ENCODE assay signal across 11 cellular contexts in the genomic region with DNA sequence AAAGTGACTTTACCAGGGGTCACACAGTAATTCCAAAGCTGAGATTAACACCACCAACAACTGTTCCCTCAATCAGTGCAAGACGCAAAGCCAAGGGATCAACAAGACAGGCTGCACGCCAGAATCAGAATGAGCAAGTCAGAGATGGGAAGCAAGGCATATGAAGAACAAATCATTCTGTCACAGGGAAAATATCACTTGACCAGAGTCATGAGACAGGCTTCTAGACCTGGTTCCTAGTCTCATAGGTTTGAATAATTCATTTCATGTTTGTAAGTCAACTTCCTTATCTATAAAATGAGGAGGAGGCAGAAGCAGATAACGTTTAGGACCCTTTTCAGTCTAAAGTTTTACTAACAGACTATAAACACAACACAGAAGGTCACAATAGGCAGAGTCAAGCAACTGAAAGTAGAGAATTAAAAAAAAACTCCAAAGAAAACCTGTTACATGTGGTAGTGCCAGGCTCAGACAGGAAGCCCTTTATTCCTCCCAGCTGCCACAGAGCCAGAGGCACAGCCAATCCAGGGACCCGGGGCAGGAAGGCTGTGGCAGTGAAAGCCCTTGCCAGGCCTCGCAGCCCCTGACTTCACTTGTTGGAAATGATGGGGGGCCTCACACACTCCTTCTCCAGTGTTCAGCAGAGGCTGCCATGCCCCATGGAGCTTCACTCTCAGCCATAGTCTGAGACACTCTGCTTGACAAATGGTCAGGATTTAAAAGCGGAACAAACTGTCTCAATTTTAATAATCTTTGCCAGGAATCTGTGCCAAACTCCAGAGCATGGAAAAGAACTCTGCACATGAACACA. TPM values are rescaled to one million over a fixed set of nuclear protein-coding genes. Genes with fewer than 3 reads are reported as not detected.
A peak's percentile ranks its signal among the peaks of the same experiment; 100 is the strongest.
DNase-seq lines count a peak whose midpoint lies in the region; ATAC-seq and TF ChIP-seq lines count a peak whose summit lies in the region.
"Had no signal": no experiment of that assay in that cellular context is flagged by ENCODE, and none has a peak within 500 bp of the region (broad histone marks: within the 10 kb centered on the region; RNA-seq: fewer than 3 reads in every experiment).

No MANE protein-coding gene starts in this region.

- H3K4me1 ChIP-seq in ascending aorta (peaks cover 11% of the 10 kb centered on the region in 2 donors), stomach (peaks cover 8 to 32% (median 20%) of the 10 kb centered on the region in 4 donors)

- H3K27ac ChIP-seq in ascending aorta, result peak overlapping the region; percentile 81 to 86
- peak overlapping the region; percentile 58 to 81 (median 71) for H3K27ac ChIP-seq in stomach

- H3K27ac Mint-ChIP-seq in activated CD8-positive, alpha-beta T cell treated with anti-CD3 and anti-CD28 coated beads, Interleukin-2, amount 10 ng/mL, durations not matched to agents 7 days and 5 days, result no peak overlapping the region
- H3K27ac Mint-ChIP-seq in natural killer cell treated with Interleukin-12 subunit alpha and Interleukin-12 subunit beta and Interleukin-15 and Interleukin-18, amount 100 ng/mL, for 72 hours, result no peak overlapping the region
- H3K27ac Mint-ChIP-seq: memory B cell had no signal

- no peaks in the 10 kb centered on the region for H3K9me3 Mint-ChIP-seq in activated CD8-positive, alpha-beta T cell treated with anti-CD3 and anti-CD28 coated beads, Interleukin-2, amount 10 ng/mL, durations not matched to agents 7 days and 5 days (ENCODE audit: insufficient read depth)
- H3K9me3 Mint-ChIP-seq in natural killer cell treated with Interleukin-12 subunit alpha and Interleukin-12 subunit beta and Interleukin-15 and Interleukin-18, amount 100 ng/mL, for 72 hours, result no peaks in the 10 kb centered on the region
- H3K9me3 Mint-ChIP-seq: memory B cell had no signal

- peak overlapping the region; percentile 7 to 23 for H3K4me3 ChIP-seq in ascending aorta
- no peak overlapping the region for H3K4me3 ChIP-seq in stomach

- no peaks in the 10 kb centered on the region for H3K36me3 Mint-ChIP-seq in activated CD8-positive, alpha-beta T cell treated with anti-CD3 and anti-CD28 coated beads, Interleukin-2, amount 10 ng/mL, durations not matched to agents 7 days and 5 days (ENCODE audit: low read depth)
- no peaks in the 10 kb centered on the region for H3K36me3 Mint-ChIP-seq in natural killer cell treated with Interleukin-12 subunit alpha and Interleukin-12 subunit beta and Interleukin-15 and Interleukin-18, amount 100 ng/mL, for 72 hours
- H3K36me3 Mint-ChIP-seq: memory B cell had no signal

- H3K9me3 ChIP-seq in ascending aorta, result no peaks in the 10 kb centered on the region
- no peaks in the 10 kb centered on the region for H3K9me3 ChIP-seq in stomach

- ATAC-seq in GM21447 (IDR thresholded peaks at IDR 0.05; ENCODE audit: unreplicated experiment), result no peak
- no peak for ATAC-seq in activated CD8-positive, alpha-beta T cell treated with anti-CD3 and anti-CD28 coated beads, Interleukin-2, amount 10 ng/mL, durations not matched to agents 7 days and 5 days
- ATAC-seq in HG02884 (IDR thresholded peaks at IDR 0.05; ENCODE audit: unreplicated experiment), result no peak
- ATAC-seq in natural killer cell treated with Interleukin-12 subunit alpha and Interleukin-12 subunit beta and Interleukin-15 and Interleukin-18, amount 100 ng/mL, for 72 hours, result no peak

- POLR2A ChIA-PET in activated CD8-positive, alpha-beta T cell treated with anti-CD3 and anti-CD28 coated beads, Interleukin-2, amount 10 ng/mL, durations not matched to agents 7 days and 5 days (lab: Charles Lee), result no interaction called here

- DNase-seq in HT-29 (ENCODE audit: low spot score) (peak; percentile 33), ascending aorta (ENCODE audit: low spot score in 2 of 2) (no peak), iPS-NIHi11 (ENCODE audit: low spot score) (peak; percentile 18), stomach (no peak)
- DNase-seq in activated CD8-positive, alpha-beta T cell treated with anti-CD3 and anti-CD28 coated beads, Interleukin-2, amount 10 ng/mL, durations not matched to agents 7 days and 5 days, result no peak
- DNase-seq in natural killer cell treated with Interleukin-12 subunit alpha and Interleukin-12 subunit beta and Interleukin-15 and Interleukin-18, amount 100 ng/mL, for 72 hours (ENCODE audit: low spot score), result no peak
- DNase-seq: GOT3, T-helper 9 cell had no signal

- TF ChIP-seq EP300 in stomach (IDR thresholded peaks at IDR 0.05), result no peak

- 20 to 36% (median 29%) methylated on average over 6 of the region's 6 CpGs for WGBS in stomach, 5 donors

- TF ChIP-seq CTCF in ascending aorta (IDR thresholded peaks at IDR 0.05) (no peak), stomach (IDR thresholded peaks at IDR 0.05) (no peak)

- intact Hi-C loops in ascending aorta (cut with DNase I) (no loop called here), stomach (cut with DNase I; ENCODE audit: low total_unique reads) (no loop called here)

- no peaks in the 10 kb centered on the region for H3K36me3 ChIP-seq in ascending aorta
- H3K36me3 ChIP-seq in stomach, result no peaks in the 10 kb centered on the region

- no peak for TF ChIP-seq POLR2A in stomach (IDR thresholded peaks at IDR 0.05)

- H3K4me3 Mint-ChIP-seq in activated CD8-positive, alpha-beta T cell treated with anti-CD3 and anti-CD28 coated beads, Interleukin-2, amount 10 ng/mL, durations not matched to agents 7 days and 5 days, result no peak overlapping the region
- H3K4me3 Mint-ChIP-seq in natural killer cell treated with Interleukin-12 subunit alpha and Interleukin-12 subunit beta and Interleukin-15 and Interleukin-18, amount 100 ng/mL, for 72 hours, result no peak overlapping the region
- H3K4me3 Mint-ChIP-seq: memory B cell had no signal

- H3K4me1 Mint-ChIP-seq in activated CD8-positive, alpha-beta T cell treated with anti-CD3 and anti-CD28 coated beads, Interleukin-2, amount 10 ng/mL, durations not matched to agents 7 days and 5 days (ENCODE audit: low read depth), result no peaks in the 10 kb centered on the region
- no peaks in the 10 kb centered on the region for H3K4me1 Mint-ChIP-seq in natural killer cell treated with Interleukin-12 subunit alpha and Interleukin-12 subunit beta and Interleukin-15 and Interleukin-18, amount 100 ng/mL, for 72 hours (ENCODE audit: low read depth in 2 of 2)
- H3K4me1 Mint-ChIP-seq: memory B cell had no signal

- H3K27me3 ChIP-seq in ascending aorta, result no peaks in the 10 kb centered on the region
- no peaks in the 10 kb centered on the region for H3K27me3 ChIP-seq in stomach

- H3K27me3 Mint-ChIP-seq in activated CD8-positive, alpha-beta T cell treated with anti-CD3 and anti-CD28 coated beads, Interleukin-2, amount 10 ng/mL, durations not matched to agents 7 days and 5 days (ENCODE audit: low read depth), result peaks cover 10% of the 10 kb centered on the region
- H3K27me3 Mint-ChIP-seq in natural killer cell treated with Interleukin-12 subunit alpha and Interleukin-12 subunit beta and Interleukin-15 and Interleukin-18, amount 100 ng/mL, for 72 hours, result peaks cover 0 to 2% of the 10 kb centered on the region in 2 donors
- H3K27me3 Mint-ChIP-seq: memory B cell had no signal

- CTCF ChIA-PET in activated CD8-positive, alpha-beta T cell treated with anti-CD3 and anti-CD28 coated beads, Interleukin-2, amount 10 ng/mL, durations not matched to agents 7 days and 5 days (lab: Charles Lee), result no interaction called here

RNA-seq across cellular contexts. Expression of a gene that starts 29.2 kb away (rescaled TPM):
- total RNA-seq in HT-29 (2014; rRNA removed; shearing (Covaris generic)), result 32.8 and 33.5 TPM in 2 replicates
- 223 TPM for total RNA-seq in ascending aorta
- 100 to 1,000 TPM; 153 to 623 (median 322) TPM for total RNA-seq in stomach
- 10 to 100 TPM; 16.3 to 68.6 (median 25.3) TPM for polyA plus RNA-seq in stomach
- total RNA-seq in activated CD8-positive, alpha-beta T cell treated with anti-CD3 and anti-CD28 coated beads, Interleukin-2, amount 10 ng/mL, durations not matched to agents 7 days and 5 days, result under 1 TPM; 0.76 to 0.79 TPM
- total RNA-seq in natural killer cell treated with Interleukin-12 subunit alpha and Interleukin-12 subunit beta and Interleukin-15 and Interleukin-18, amount 100 ng/mL, for 72 hours, result 10 to 100 TPM in 1 of 2 donors, 1 to 10 TPM in 1; 6.0 to 10.1 TPM

Comparison
In these comparisons a context has a peak if more than half of its experiments do, and no peak if none do; other contexts are left out.
1. DNase-seq: peak in HT-29 (single experiment) and iPS-NIHi11 (single experiment); none in ascending aorta (0 of 2), stomach (single experiment), activated CD8-positive, alpha-beta T cell treated with anti-CD3 and anti-CD28 coated beads, Interleukin-2, amount 10 ng/mL, durations not matched to agents 7 days and 5 days (single experiment) and natural killer cell treated with Interleukin-12 subunit alpha and Interleukin-12 subunit beta and Interleukin-15 and Interleukin-18, amount 100 ng/mL, for 72 hours (single experiment).
2. H3K4me3 ChIP-seq: peak in ascending aorta (2 of 2); none in stomach (0 of 4).